16 cellular contexts compared by ENCODE assay signal in genomic region chr11:85582111-85582510, GRCh38. TPM values are rescaled to one million over a fixed set of nuclear protein-coding genes. Genes with fewer than 3 reads are reported as not detected.
DNase-seq lines count a peak whose midpoint lies in the region; ATAC-seq, FAIRE-seq and TF ChIP-seq lines count a peak whose summit lies in the region.
"Had no signal": no experiment of that assay in that cellular context is flagged by ENCODE, and none has a peak within 500 bp of the region (broad histone marks: within the 10 kb centered on the region; RNA-seq: fewer than 3 reads in every experiment).

No MANE protein-coding gene starts in this region.

- POLR2A ChIA-PET in K562 (lab: Yijun Ruan, JAX), result no interaction called here

- peaks cover 3% of the 10 kb centered on the region for H3K27me3 Mint-ChIP-seq in stimulated activated naive CD8-positive, alpha-beta T cell treated with anti-CD3 and anti-CD28 coated beads, Interleukin-15, Interleukin-2, amounts not matched to agents 100 ng/mL and 50 ng/mL, for 24 hours
- H3K27me3 Mint-ChIP-seq in HFFc6 (ENCODE audit: insufficient read depth), result peaks cover 1% of the 10 kb centered on the region; the same call in 1 of the 2 replicates

- 3% methylated on average over 2 of the region's 2 CpGs for WGBS in K562 (ENCODE audit: insufficient coverage, low coverage, missing lambda C conversion rate)

- H3K4me2 ChIP-seq in K562 (ENCODE audit: insufficient read depth, low read length), result no peak overlapping the region
- H3K4me2 ChIP-seq: BLaER1 had no signal

- H2AFZ ChIP-seq in K562 (ENCODE audit: low read depth, low read length), result no peak overlapping the region

- no peak overlapping the region for H3K9ac ChIP-seq in K562 (ENCODE audit: insufficient read depth in 1 of 2, low read depth in 2 of 2, low read length in 2 of 2)
- H3K9ac ChIP-seq: BLaER1 had no signal

- no peak for TF ChIP-seq CTCF in K562 (IDR thresholded peaks at IDR 0.05 in 2 of 3, conservative IDR thresholded peaks at IDR 0.05 in 1 of 3; ENCODE audit: insufficient read depth in 2 of 3, low read depth in 1 of 3, low read length in 3 of 3)
- TF ChIP-seq CTCF in HFFc6 (IDR thresholded peaks at IDR 0.05), result no peak

- no peaks in the 10 kb centered on the region for H3K36me3 Mint-ChIP-seq in stimulated activated naive CD8-positive, alpha-beta T cell treated with anti-CD3 and anti-CD28 coated beads, Interleukin-15, Interleukin-2, amounts not matched to agents 100 ng/mL and 50 ng/mL, for 24 hours (ENCODE audit: low read depth)
- H3K36me3 Mint-ChIP-seq in HFFc6 (ENCODE audit: low read depth), result no peaks in the 10 kb centered on the region

- H3K4me1 Mint-ChIP-seq in stimulated activated naive CD8-positive, alpha-beta T cell treated with anti-CD3 and anti-CD28 coated beads, Interleukin-15, Interleukin-2, amounts not matched to agents 100 ng/mL and 50 ng/mL, for 24 hours (ENCODE audit: low read depth), result no peaks in the 10 kb centered on the region
- no peaks in the 10 kb centered on the region for H3K4me1 Mint-ChIP-seq in HFFc6 (ENCODE audit: low read depth)
- H3K4me1 Mint-ChIP-seq: CD8-positive, alpha-beta memory T cell had no signal

- H3K4me3 Mint-ChIP-seq in stimulated activated naive CD8-positive, alpha-beta T cell treated with anti-CD3 and anti-CD28 coated beads, Interleukin-15, Interleukin-2, amounts not matched to agents 100 ng/mL and 50 ng/mL, for 24 hours, result no peak overlapping the region
- H3K4me3 Mint-ChIP-seq in HFFc6, result no peak overlapping the region
- H3K4me3 Mint-ChIP-seq: CD8-positive, alpha-beta memory T cell had no signal

- H3K27me3 ChIP-seq in K562 (ENCODE audit: control insufficient read depth in 2 of 2, insufficient read depth in 2 of 2, low read length in 2 of 2), result no peaks in the 10 kb centered on the region
- H3K27me3 ChIP-seq: BLaER1 had no signal

- H3K79me2 ChIP-seq in K562 (ENCODE audit: control insufficient read depth, insufficient read depth, low read length), result no peaks in the 10 kb centered on the region

- intact Hi-C loops in K562 (cut with micrococcal nuclease), result no loop called here

- H3K36me3 ChIP-seq in K562 (ENCODE audit: control insufficient read depth, insufficient read depth, low read length), result no peaks in the 10 kb centered on the region
- H3K36me3 ChIP-seq: BLaER1 had no signal

- TF ChIP-seq EP300 in K562 (IDR thresholded peaks at IDR 0.05; ENCODE audit: low read length), result no peak

- no peak for TF ChIP-seq RAD21 in K562 (CRISPR knock-in tag; conservative IDR thresholded peaks at IDR 0.05 in 1 of 2, IDR thresholded peaks at IDR 0.05 in 1 of 2)

- no peaks in the 10 kb centered on the region for H3K9me1 ChIP-seq in K562 (ENCODE audit: control insufficient read depth, insufficient read depth, low read length)

- no peak for FAIRE-seq in K562 (lab: Jason Lieb, UNC)

- H3K4me3 ChIP-seq in K562, result no peak overlapping the region
- H3K4me3 ChIP-seq: BLaER1 had no signal

- peak overlapping the region; percentile 19 for H3K27ac Mint-ChIP-seq in stimulated activated naive CD8-positive, alpha-beta T cell treated with anti-CD3 and anti-CD28 coated beads, Interleukin-15, Interleukin-2, amounts not matched to agents 100 ng/mL and 50 ng/mL, for 24 hours
- H3K27ac Mint-ChIP-seq in HFFc6, result no peak overlapping the region
- H3K27ac Mint-ChIP-seq: CD8-positive, alpha-beta memory T cell had no signal

- TF ChIP-seq POLR2A in K562 (conservative IDR thresholded peaks at IDR 0.05), result no peak

- no peaks in the 10 kb centered on the region for H3K9me3 ChIP-seq in K562 (replicated peaks; ENCODE audit: control insufficient read depth, insufficient read depth, low read depth, low read length)
- H3K9me3 ChIP-seq: BLaER1 had no signal

- H4K20me1 ChIP-seq in K562 (replicated peaks; ENCODE audit: control insufficient read depth, insufficient read depth, low read length), result no peaks in the 10 kb centered on the region
- H4K20me1 ChIP-seq: BLaER1 had no signal

- H3K9me3 Mint-ChIP-seq in stimulated activated naive CD8-positive, alpha-beta T cell treated with anti-CD3 and anti-CD28 coated beads, Interleukin-15, Interleukin-2, amounts not matched to agents 100 ng/mL and 50 ng/mL, for 24 hours, result peaks cover 10% of the 10 kb centered on the region
- H3K9me3 Mint-ChIP-seq in HFFc6, result no peaks in the 10 kb centered on the region

- in situ Hi-C loops in K562 (cut with MboI), result no loop called here
- in situ Hi-C loops in G401 (cut with HindIII; ENCODE audit: low sequenced_read_pairs), result no loop called here

- no peak for DNase-seq in stimulated activated naive CD8-positive, alpha-beta T cell treated with anti-CD3 and anti-CD28 coated beads, Interleukin-15, Interleukin-2, amounts not matched to agents 100 U/mL and 50 U/mL, for 24 hours
- no peak for DNase-seq in K562 (ENCODE audit: extremely low read depth in 1 of 4, low spot score in 3 of 4)
- no peak for DNase-seq in HFFc6
- DNase-seq in stimulated activated CD4-positive, alpha-beta T cell treated with anti-CD3 and anti-CD28 coated beads, Interleukin-15, amount 100 ng/mL, for 24 hours, result no peak
- DNase-seq in G401 (ENCODE audit: low spot score), result no peak
- no peak for DNase-seq in NOMO-1 treated with DMSO at 0.1 percent for 48 hours (lab: John Stamatoyannopoulos, UW; ENCODE audit: unreplicated experiment)
- DNase-seq: 8988T; AML-193; Caco-2; CD8-positive, alpha-beta memory T cell; IMR-90; KG1 had no signal

- BruUV-seq in K562 (replicated peaks; lab: Mats Ljungman, UMichigan), result no TSS peak

- no peak overlapping the region for H3K27ac ChIP-seq in K562 (ENCODE audit: extremely low read depth, low read depth, low read length)
- H3K27ac ChIP-seq: BLaER1 had no signal

- CTCF ChIA-PET in K562 (lab: Yijun Ruan, JAX; ENCODE audit: low intra/inter-chr PET ratio), result interaction anchor here (0.6 kb wide), 1 partner anchor 710 kb away, joined by 3 read pairs; no protein-coding TSS in a partner anchor

- H3K4me1 ChIP-seq in K562 (replicated peaks in 1 of 2; ENCODE audit: control insufficient read depth in 2 of 2, insufficient read depth in 2 of 2, low read length in 2 of 2), result no peaks in the 10 kb centered on the region
- H3K4me1 ChIP-seq: BLaER1, Caco-2 had no signal

- ATAC-seq in stimulated activated naive CD8-positive, alpha-beta T cell treated with anti-CD3 and anti-CD28 coated beads, Interleukin-15, Interleukin-2, amounts not matched to agents 100 U/mL and 50 U/mL, for 24 hours, result no peak
- ATAC-seq in HG03342 (IDR thresholded peaks at IDR 0.05; ENCODE audit: unreplicated experiment) (peak; percentile 67), K562 (no peak)
- ATAC-seq: HCT116 had no signal

TF ChIP-seq in K562, 482 proteins besides CTCF, POLR2A, EP300 and RAD21:
- TF ChIP-seq SPI1 (IDR thresholded peaks at IDR 0.05; ENCODE audit: borderline replicate concordance, low read depth, low read length) (0 out of 2 replicates have a peak, but pooled peaks have one; percentile 5), MEF2A (IDR thresholded peaks at IDR 0.05; ENCODE audit: control insufficient read depth, low read depth, low read length) (no peak)

RNA-seq across cellular contexts. Expression of gene DLG2, which starts 45.0 kb away (rescaled TPM):
- total RNA-seq in K562 (2011; cell fraction: chromatin; rRNA removed; ENCODE audit: low replicate concordance), result 4.0 and 6.3 TPM in 2 replicates
- 1.8 and 2.3 TPM in 2 replicates for total RNA-seq in K562 (2011; cell fraction: nucleolus; rRNA removed)
- total RNA-seq in K562 (2011; cell fraction: nucleoplasm; rRNA removed), result 3.0 and 4.0 TPM in 2 replicates
- 0.73 and 0.95 TPM in 2 replicates for total RNA-seq in K562 (2014; rRNA removed)
- 1.1 and 1.6 TPM in 2 replicates for total RNA-seq in K562 (2014; rRNA removed; fragmentation: Illumina TruSeq; extraction: Trizol)
- 0.79 and 1.5 TPM in 2 replicates for total RNA-seq in K562 (2015; rRNA removed; fragmentation: Illumina TruSeq; extraction: Trizol)
- total RNA-seq in K562 (2021), result 1.2 and 1.6 TPM in 2 replicates
- 1.2 and 1.5 TPM in 2 replicates for polyA plus RNA-seq in K562 (2011; rRNA removed)
- 0.10 and 0.60 TPM in 2 replicates for polyA plus RNA-seq in K562 (2011; cell fraction: cytosol; rRNA removed)
- 1.3 and 2.1 TPM in 2 replicates for polyA plus RNA-seq in K562 (2011; cell fraction: nucleus; rRNA removed)
- 0.32 and 0.68 TPM in 2 replicates for polyA plus RNA-seq in K562 (2012)
- 0.77 and 1.2 TPM in 2 replicates for polyA plus RNA-seq in K562 (2014; fragmentation: Illumina TruSeq; extraction: Trizol)
- polyA plus RNA-seq in K562 (2014; fragmentation: Nextera tagmentation; extraction: Ambion mirVana), result under 1 TPM; 0.68 to 0.77 TPM
- polyA plus RNA-seq in K562 (2014; rRNA removed), result 0.52 and 0.81 TPM in 2 replicates
- polyA minus RNA-seq in K562 (2011; rRNA and poly(A)+ RNA removed), result 2.3 and 3.2 TPM in 2 replicates
- 1.0 TPM in 1 of 2 replicates, not detected in the other for polyA minus RNA-seq in K562 (2011; cell fraction: cytosol; rRNA and poly(A)+ RNA removed)
- 2.6 and 5.4 TPM in 2 replicates for polyA minus RNA-seq in K562 (2011; cell fraction: nucleus; rRNA and poly(A)+ RNA removed)
- under 1 TPM in 5 of 6 experiments, not detected in 1; 0.39 to 1.00 (median 0.80) TPM for total RNA-seq in HFFc6 (2021; fragmentation: NEBNext Ultra II Directional; extraction: Animal tissue kit (Norgen Biotek cat#: 25700))
- total RNA-seq in G401 (2014; rRNA removed; shearing (Covaris generic)), result 3.8 and 6.6 TPM in 2 replicates

RNA-seq across cellular contexts. Expression of gene TMEM126B, which starts 46.3 kb away (rescaled TPM):
- total RNA-seq in K562 (2011; cell fraction: chromatin; rRNA removed; ENCODE audit: low replicate concordance), result 35.6 and 83.1 TPM in 2 replicates
- 17.2 and 25.5 TPM in 2 replicates for total RNA-seq in K562 (2011; cell fraction: nucleolus; rRNA removed)
- total RNA-seq in K562 (2011; cell fraction: nucleoplasm; rRNA removed), result 41.1 and 65.7 TPM in 2 replicates
- total RNA-seq in K562 (2014; rRNA removed) (85.5 and 88.0 TPM in 2 replicates), K562 (2014; rRNA removed; fragmentation: Illumina TruSeq; extraction: Trizol) (165 and 177 TPM in 2 replicates), K562 (2015; rRNA removed; fragmentation: Illumina TruSeq; extraction: Trizol) (161 and 163 TPM in 2 replicates), K562 (2021) (86.4 and 95.7 TPM in 2 replicates)
- polyA plus RNA-seq in K562 (2011; rRNA removed) (120 and 178 TPM in 2 replicates), K562 (2014; fragmentation: Illumina TruSeq; extraction: Trizol) (130 and 143 TPM in 2 replicates), K562 (2014; fragmentation: Nextera tagmentation; extraction: Ambion mirVana) (100 to 1,000 TPM; 209 to 226 TPM), K562 (2014; rRNA removed) (161 and 164 TPM in 2 replicates)
- 37.4 and 99.8 TPM in 2 replicates for polyA plus RNA-seq in K562 (2011; cell fraction: cytosol; rRNA removed)
- polyA plus RNA-seq in K562 (2011; cell fraction: nucleus; rRNA removed), result 42.6 and 66.6 TPM in 2 replicates
- 97.5 and 121 TPM in 2 replicates for polyA plus RNA-seq in K562 (2012)
- 48.3 and 53.2 TPM in 2 replicates for polyA minus RNA-seq in K562 (2011; rRNA and poly(A)+ RNA removed)
- 13.2 and 20.3 TPM in 2 replicates for polyA minus RNA-seq in K562 (2011; cell fraction: cytosol; rRNA and poly(A)+ RNA removed)
- 13.7 and 18.7 TPM in 2 replicates for polyA minus RNA-seq in K562 (2011; cell fraction: nucleus; rRNA and poly(A)+ RNA removed)
- total RNA-seq in HFFc6 (2021; fragmentation: NEBNext Ultra II Directional; extraction: Animal tissue kit (Norgen Biotek cat#: 25700)), result 10 to 100 TPM; 44.0 to 50.5 (median 46.6) TPM
- 124 and 163 TPM in 2 replicates for total RNA-seq in G401 (2014; rRNA removed; shearing (Covaris generic))
